35 cellular contexts compared by ENCODE assay signal in genomic region chr12:86523844-86524243, GRCh38.
"Had no signal": no experiment of that assay in that cellular context is flagged by ENCODE, and none has a peak within 500 bp of the region (broad histone marks: within the 10 kb centered on the region; RNA-seq: fewer than 3 reads in every experiment).

No MANE protein-coding gene starts in this region.

- H3K27me3 ChIP-seq: MG63 had no signal

- H3K4me3 ChIP-seq: MG63 had no signal

- DNase-seq: Karpas-422, Kasumi-1, MG63, MM.1S, MV-4-11, NCI-H1048, NCI-H1092, NCI-H1092 treated with DMSO at 0.1 percent for 48 hours, NCI-H1105, NCI-H1105 treated with DMSO at 0.1 percent for 48 hours, NCI-H1417, NCI-H1417 treated with DMSO at 0.1 percent for 48 hours, NCI-H1436, NCI-H1436 treated with DMSO at 0.1 percent for 48 hours, NCI-H146, NCI-H1694, NCI-H1694 treated with DMSO at 0.1 percent for 48 hours, NCI-H187, NCI-H187 treated with DMSO at 0.1 percent for 48 hours, NCI-H1930, NCI-H2029, NCI-H2029 treated with DMSO at 0.1 percent for 48 hours, NCI-H2081, NCI-H2081 treated with DMSO at 0.1 percent for 48 hours, NCI-H2107, NCI-H2171 treated with DMSO at 0.1 percent for 48 hours, NCI-H2227 treated with DMSO at 0.1 percent for 48 hours, NCI-H226, NCI-H345, NCI-H446, NCI-H446 treated with DMSO at 0.1 percent for 48 hours, NCI-H510A, NCI-H510A treated with DMSO at 0.1 percent for 48 hours, NCI-H524, NCI-H524 treated with DMSO at 0.1 percent for 48 hours had no signal

- H3K36me3 ChIP-seq: MG63 had no signal
